8 cellular contexts compared by ENCODE assay signal in genomic region chr5:54469655-54470054, GRCh38. TPM values are rescaled to one million over a fixed set of nuclear protein-coding genes. Genes with fewer than 3 reads are reported as not detected.
DNase-seq lines count a peak whose midpoint lies in the region; ATAC-seq and TF ChIP-seq lines count a peak whose summit lies in the region.

No MANE protein-coding gene starts in this region.

- intact Hi-C loops in left ventricle myocardium superior (cut with micrococcal nuclease) = no loop called here

- peak overlapping the region; percentile 51 for H3K9ac ChIP-seq in MM.1S (ENCODE audit: low read length)

- peak; percentile 24 for DNase-seq in ELR (ENCODE audit: low read depth)
- peak; percentile 59 for DNase-seq in MM.1S
- no peak for DNase-seq in left ventricle myocardium superior
- DNase-seq in activated gamma-delta T cell (lab: John Stamatoyannopoulos, UW) = no peak
- DNase-seq in Kasumi-1 (lab: John Stamatoyannopoulos, UW) = no peak
- no peak for DNase-seq in activated CD4-positive, alpha-beta T cell treated with anti-CD3 and anti-CD28 coated beads, Interleukin-2, amount 50 U/mL, for 4 hours
- no peak for DNase-seq in hepatic stellate cell (ENCODE audit: low spot score)

- H3K4me2 ChIP-seq in MM.1S (ENCODE audit: low read depth, low read length) = peak overlapping the region; percentile 46

- H2AFZ ChIP-seq in MM.1S (ENCODE audit: low read length) = peak overlapping the region; percentile 73

- H3K27ac ChIP-seq in MM.1S (ENCODE audit: low read length) = peak overlapping the region; percentile 71

- no peaks in the 10 kb centered on the region for H4K20me1 ChIP-seq in MM.1S (ENCODE audit: insufficient read depth, low read length)

- no peaks in the 10 kb centered on the region for H3K9me3 ChIP-seq in MM.1S (replicated peaks; ENCODE audit: insufficient read depth, low read length)

- H3K4me1 ChIP-seq in MM.1S (ENCODE audit: low read length) = no peaks in the 10 kb centered on the region

- peaks cover 11% of the 10 kb centered on the region; the same call in 1 of the 2 replicates for H3F3A ChIP-seq in MM.1S (ENCODE audit: insufficient read depth, low read length)

- no peaks in the 10 kb centered on the region for H3K9me2 ChIP-seq in MM.1S (replicated peaks; ENCODE audit: insufficient read depth, low read length)

- ATAC-seq in GM21515 (IDR thresholded peaks at IDR 0.05; ENCODE audit: unreplicated experiment) = peak; percentile 89
- peak; percentile 54 for ATAC-seq in left ventricle myocardium superior

- no peaks in the 10 kb centered on the region for H3K36me3 ChIP-seq in MM.1S (replicated peaks; ENCODE audit: insufficient read depth, low read length)

- H3K27me3 ChIP-seq in MM.1S (replicated peaks; ENCODE audit: insufficient read depth, low read length) = no peaks in the 10 kb centered on the region

- TF ChIP-seq CTCF in MM.1S (IDR thresholded peaks at IDR 0.05; ENCODE audit: low read length) = no peak

- H3K79me2 ChIP-seq in MM.1S (ENCODE audit: low read length) = no peaks in the 10 kb centered on the region

- peak overlapping the region; percentile 39 for H3K4me3 ChIP-seq in MM.1S (ENCODE audit: low read length)

RNA-seq across cellular contexts. Expression of gene HSPB3, which starts 14.2 kb away (rescaled TPM):
- 492 TPM for total RNA-seq in left ventricle myocardium superior

RNA-seq across cellular contexts. Expression of gene SNX18, which starts 47.9 kb away (rescaled TPM):
- total RNA-seq in left ventricle myocardium superior = 20.9 TPM

Comparison
In these comparisons a context has a peak if more than half of its experiments do, and no peak if none do; other contexts are left out.
1. DNase-seq: peak in ELR (single experiment) and MM.1S (single experiment); none in left ventricle myocardium superior (single experiment), activated gamma-delta T cell (single experiment), Kasumi-1 (0 of 2), activated CD4-positive, alpha-beta T cell treated with anti-CD3 and anti-CD28 coated beads, Interleukin-2, amount 50 U/mL, for 4 hours (0 of 2) and hepatic stellate cell (single experiment).